Comparison of ENCODE assay signal across 21 cellular contexts in the genomic region with DNA sequence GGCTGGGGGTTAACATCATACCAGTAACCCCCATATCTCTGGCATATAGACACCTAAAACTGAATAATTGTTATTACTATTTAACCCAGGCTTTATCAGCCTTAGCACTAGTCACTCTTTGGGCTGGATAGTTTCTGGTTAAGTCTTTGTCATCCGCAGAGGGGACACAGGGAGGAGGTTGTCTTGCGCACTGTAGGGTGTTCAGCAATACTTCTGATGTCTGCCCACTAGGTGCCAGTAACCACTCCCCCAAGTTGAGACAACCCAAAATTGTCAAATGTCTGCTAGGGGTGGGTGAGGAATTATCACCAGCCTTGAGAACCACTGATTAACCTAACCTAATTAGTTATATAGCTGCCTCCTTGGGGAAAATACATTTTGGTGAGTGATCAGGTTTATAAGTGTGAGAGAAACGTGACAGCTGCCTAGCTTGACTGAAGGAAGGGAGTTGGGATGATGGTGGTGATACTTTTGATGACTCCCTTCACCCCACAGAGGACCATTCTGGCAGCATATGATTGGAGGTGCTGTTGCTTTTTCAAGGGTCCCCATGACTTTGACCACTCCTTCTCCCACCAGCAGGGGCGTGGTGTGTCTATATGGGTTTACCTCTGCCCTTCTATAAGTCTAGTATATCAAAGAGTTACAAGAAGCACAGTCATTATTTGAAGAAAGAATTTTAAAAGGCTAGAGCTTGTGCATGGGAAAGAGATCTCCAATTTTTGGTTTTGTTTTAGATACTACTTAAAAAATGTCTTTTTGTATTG.
DNase-seq lines count a peak whose midpoint lies in the region; ATAC-seq and TF ChIP-seq lines count a peak whose summit lies in the region.
"Had no signal": no experiment of that assay in that cellular context is flagged by ENCODE, and none has a peak within 500 bp of the region (broad histone marks: within the 10 kb centered on the region; RNA-seq: fewer than 3 reads in every experiment).

No MANE protein-coding gene starts in this region.

- H2BK20ac ChIP-seq in H9 (ENCODE audit: low read depth, low read length, poor library complexity, severe bottlenecking) = no peak overlapping the region

- no peak overlapping the region for H4K91ac ChIP-seq in H9 (ENCODE audit: insufficient read length, low read depth, low read length)

- no peak overlapping the region for H2BK15ac ChIP-seq in H9 (ENCODE audit: low read depth, low read length)

- H3K14ac ChIP-seq in H9 (ENCODE audit: insufficient read depth, low read length) = no peak overlapping the region

- no peaks in the 10 kb centered on the region for H3K36me3 ChIP-seq in naive thymus-derived CD4-positive, alpha-beta T cell (ENCODE audit: control insufficient read depth in 2 of 3, insufficient read depth in 3 of 3, low read length in 3 of 3)
- H3K36me3 ChIP-seq: breast epithelium, WERI-Rb-1 had no signal

- no peak overlapping the region for H2BK120ac ChIP-seq in H9 (ENCODE audit: low read depth, low read length, poor library complexity, severe bottlenecking)

- ATAC-seq in WTC11 = peak; percentile 82
- no peak for ATAC-seq in naive thymus-derived CD4-positive, alpha-beta T cell
- ATAC-seq in GM18502 (IDR thresholded peaks at IDR 0.05; ENCODE audit: poor library complexity, unreplicated experiment) = no peak
- no peak for ATAC-seq in HG03565 (IDR thresholded peaks at IDR 0.05; ENCODE audit: unreplicated experiment)

- intact Hi-C loops in naive thymus-derived CD4-positive, alpha-beta T cell (cut with micrococcal nuclease) = loop anchor here (1.0 to 10.0 kb wide), 8 partner anchors 9 to 1147 kb away; partner anchors contain the start of gene STIM2 (in 1 of the 2)

- POLR2A ChIA-PET in WTC11 (lab: Charles Lee) = no interaction called here
- POLR2A ChIA-PET in naive thymus-derived CD4-positive, alpha-beta T cell (lab: Charles Lee) = interaction anchor here (0.6 to 1.1 kb wide), 2 partner anchors 140 to 141 kb away, joined by 3 read pairs; partner anchors contain the start of gene STIM2

- H3K4ac ChIP-seq in H9 (ENCODE audit: low read depth, low read length) = no peak overlapping the region

- no peak overlapping the region for H3K4me2 ChIP-seq in H9 (ENCODE audit: insufficient read depth, insufficient read length, low read length)

- H4K8ac ChIP-seq in H9 (replicated peaks; ENCODE audit: insufficient read length, low read depth, low read length) = no peak overlapping the region

- no peak overlapping the region for H2BK12ac ChIP-seq in H9 (ENCODE audit: insufficient read length, low read depth, low read length)

- H3K56ac ChIP-seq in H9 (ENCODE audit: insufficient read length, low read depth, low read length) = no peak overlapping the region

- no peak overlapping the region for H2BK5ac ChIP-seq in H9 (ENCODE audit: insufficient read length, low read length)

- H3T11ph ChIP-seq in H9 (ENCODE audit: low read length) = no peak overlapping the region

- no peaks in the 10 kb centered on the region for H3K79me2 ChIP-seq in H9 (ENCODE audit: insufficient read depth, low read length)

- no peak overlapping the region for H2AK5ac ChIP-seq in H9 (ENCODE audit: insufficient read length, low read length)

- no peak overlapping the region for H4K5ac ChIP-seq in H9 (ENCODE audit: insufficient read length, low read depth, low read length)

- H3K23me2 ChIP-seq in H9 (ENCODE audit: insufficient read length, low read depth, low read length, poor library complexity, severe bottlenecking) = no peaks in the 10 kb centered on the region

- no peak overlapping the region for H3K9ac ChIP-seq in H9 (ENCODE audit: extremely low read depth, insufficient read length, low read length)

- no peak overlapping the region for H3K18ac ChIP-seq in H9 (ENCODE audit: insufficient read length, low read depth, low read length)

- peak overlapping the region; percentile 7 for H3K27ac Mint-ChIP-seq in activated naive CD4-positive, alpha-beta T cell treated with anti-CD3 and anti-CD28 coated beads, Interleukin-2, amount 10 ng/mL, durations not matched to agents 7 days and 5 days
- no peak overlapping the region; a peak in 1 of 7 replicates for H3K27ac Mint-ChIP-seq in H9
- H3K27ac Mint-ChIP-seq in WTC11 = no peak overlapping the region
- peak overlapping the region in 7 of 9 donors; percentile 42 to 78 (median 68) for H3K27ac Mint-ChIP-seq in naive thymus-derived CD4-positive, alpha-beta T cell
- H3K27ac Mint-ChIP-seq: T-helper 1 cell treated with Interleukin-12 subunit alpha and Interleukin-12 subunit beta and Interleukin-4 antibody, amounts not matched to agents 30 μg/mL and 1 μg/mL, for 36 hours had no signal

- H2AFZ ChIP-seq in H9 (ENCODE audit: low read length) = no peak overlapping the region

- no peaks in the 10 kb centered on the region for H3K9me3 Mint-ChIP-seq in activated naive CD4-positive, alpha-beta T cell treated with anti-CD3 and anti-CD28 coated beads, Interleukin-2, amount 10 ng/mL, durations not matched to agents 7 days and 5 days
- H3K9me3 Mint-ChIP-seq in H9 = no peaks in the 10 kb centered on the region; a peak in 1 of 5 replicates
- no peaks in the 10 kb centered on the region for H3K9me3 Mint-ChIP-seq in WTC11
- no peaks in the 10 kb centered on the region for H3K9me3 Mint-ChIP-seq in naive thymus-derived CD4-positive, alpha-beta T cell
- H3K9me3 Mint-ChIP-seq: T-helper 1 cell treated with Interleukin-12 subunit alpha and Interleukin-12 subunit beta and Interleukin-4 antibody, amounts not matched to agents 30 μg/mL and 1 μg/mL, for 36 hours had no signal

- peaks cover 34% of the 10 kb centered on the region for H3K36me3 Mint-ChIP-seq in activated naive CD4-positive, alpha-beta T cell treated with anti-CD3 and anti-CD28 coated beads, Interleukin-2, amount 10 ng/mL, durations not matched to agents 7 days and 5 days
- H3K36me3 Mint-ChIP-seq in H9 (ENCODE audit: insufficient read depth in 1 of 3, low read depth in 3 of 3) = no peaks in the 10 kb centered on the region; a peak in 1 of 7 replicates
- no peaks in the 10 kb centered on the region for H3K36me3 Mint-ChIP-seq in WTC11
- H3K36me3 Mint-ChIP-seq in naive thymus-derived CD4-positive, alpha-beta T cell = peaks cover 0 to 15% (median 0%) of the 10 kb centered on the region in 5 donors

- peaks cover 2% of the 10 kb centered on the region; the same call in 1 of the 2 replicates for H3K4me1 ChIP-seq in H9 (ENCODE audit: insufficient read depth, low read length)
- peaks cover 12 to 16% of the 10 kb centered on the region in 2 donors for H3K4me1 ChIP-seq in naive thymus-derived CD4-positive, alpha-beta T cell (ENCODE audit: control insufficient read depth in 2 of 2, insufficient read depth in 2 of 2, low read length in 2 of 2)
- H3K4me1 ChIP-seq: breast epithelium had no signal

- no CpG with 5 or more reads among the region's 4 CpGs for WGBS in H9 (ENCODE audit: extremely low coverage, insufficient read length, low lambda C conversion rate)

- H3K4me3 ChIP-seq in naive thymus-derived CD4-positive, alpha-beta T cell (ENCODE audit: low read length) = no peak overlapping the region
- H3K4me3 ChIP-seq: breast epithelium, skin epidermis had no signal

- TF ChIP-seq CTCF in H9 (conservative IDR thresholded peaks at IDR 0.05) = peak; percentile 46
- no peak for TF ChIP-seq CTCF in WTC11 (IDR thresholded peaks at IDR 0.05)

- H3K27me3 Mint-ChIP-seq in activated naive CD4-positive, alpha-beta T cell treated with anti-CD3 and anti-CD28 coated beads, Interleukin-2, amount 10 ng/mL, durations not matched to agents 7 days and 5 days = no peaks in the 10 kb centered on the region
- no peaks in the 10 kb centered on the region for H3K27me3 Mint-ChIP-seq in H9 (ENCODE audit: low read depth)
- H3K27me3 Mint-ChIP-seq in WTC11 (ENCODE audit: low read depth) = no peaks in the 10 kb centered on the region
- no peaks in the 10 kb centered on the region for H3K27me3 Mint-ChIP-seq in naive thymus-derived CD4-positive, alpha-beta T cell

- H3K23ac ChIP-seq in H9 (ENCODE audit: insufficient read length, low read depth, low read length) = no peak overlapping the region

- H3K9me3 ChIP-seq in H9 (ENCODE audit: control insufficient read depth, low read depth, low read length) = no peaks in the 10 kb centered on the region
- no peaks in the 10 kb centered on the region for H3K9me3 ChIP-seq in naive thymus-derived CD4-positive, alpha-beta T cell (ENCODE audit: control insufficient read depth in 2 of 3, low read length in 3 of 3)
- H3K9me3 ChIP-seq: breast epithelium had no signal

- no peak overlapping the region for H3K27ac ChIP-seq in H9 (ENCODE audit: insufficient read length, low read depth, low read length)
- no peak overlapping the region for H3K27ac ChIP-seq in naive thymus-derived CD4-positive, alpha-beta T cell (ENCODE audit: low read depth, low read length)
- H3K27ac ChIP-seq: breast epithelium, skin epidermis, WERI-Rb-1 had no signal

- H3K27me3 ChIP-seq in H9 (ENCODE audit: insufficient read depth, low read length) = no peaks in the 10 kb centered on the region
- no peaks in the 10 kb centered on the region for H3K27me3 ChIP-seq in naive thymus-derived CD4-positive, alpha-beta T cell (ENCODE audit: control insufficient read depth in 2 of 2, insufficient read depth in 2 of 2, low read length in 2 of 2)
- H3K27me3 ChIP-seq: breast epithelium had no signal

- H4K20me1 ChIP-seq in H9 (ENCODE audit: control insufficient read depth, insufficient read depth, insufficient read length) = no peaks in the 10 kb centered on the region

- H3K4me1 Mint-ChIP-seq in activated naive CD4-positive, alpha-beta T cell treated with anti-CD3 and anti-CD28 coated beads, Interleukin-2, amount 10 ng/mL, durations not matched to agents 7 days and 5 days = peaks cover 43% of the 10 kb centered on the region
- peaks cover 9 to 11% of the 10 kb centered on the region in 2 experiments for H3K4me1 Mint-ChIP-seq in H9
- peaks cover 26% of the 10 kb centered on the region for H3K4me1 Mint-ChIP-seq in WTC11
- peaks cover 17 to 63% (median 50%) of the 10 kb centered on the region in 7 donors for H3K4me1 Mint-ChIP-seq in naive thymus-derived CD4-positive, alpha-beta T cell

- H3K79me1 ChIP-seq in H9 (ENCODE audit: insufficient read depth, low read depth, low read length, poor library complexity, severe bottlenecking) = no peaks in the 10 kb centered on the region

- no peak for DNase-seq in activated naive CD4-positive, alpha-beta T cell treated with anti-CD3 and anti-CD28 coated beads, Interleukin-2, amount 10 ng/mL, durations not matched to agents 7 days and 5 days
- no peak for DNase-seq in activated naive CD4-positive, alpha-beta T cell treated with Interleukin-2 at 50 U/mL for 16 hours
- DNase-seq in H9 (no peak), WTC11 (ENCODE audit: low spot score) (peak; percentile 24), superior temporal gyrus (ENCODE audit: extremely low spot score) (no peak)
- no peak for DNase-seq in naive thymus-derived CD4-positive, alpha-beta T cell
- DNase-seq: activated effector memory CD4-positive, alpha-beta T cell treated with Interleukin-2 at 50 U/mL for 16 hours; DND-41; effector CD8-positive, alpha-beta T cell; foreskin fibroblast; left colon; NCI-H1694; NCI-H2171; NK-92 treated with Interleukin-12 subunit alpha and Interleukin-12 subunit beta, amount 100 ng/mL, for 24 hours; stimulated activated CD4-positive, alpha-beta T cell treated with anti-CD3 and anti-CD28 coated beads, Interleukin-1b, Interleukin-23, amount 100 ng/mL, for 48 hours had no signal

- no peak overlapping the region for H3K4me3 Mint-ChIP-seq in activated naive CD4-positive, alpha-beta T cell treated with anti-CD3 and anti-CD28 coated beads, Interleukin-2, amount 10 ng/mL, durations not matched to agents 7 days and 5 days
- no peak overlapping the region for H3K4me3 Mint-ChIP-seq in H9
- H3K4me3 Mint-ChIP-seq in WTC11 = no peak overlapping the region
- peak overlapping the region in 1 of 10 donors; percentile 41 for H3K4me3 Mint-ChIP-seq in naive thymus-derived CD4-positive, alpha-beta T cell
- H3K4me3 Mint-ChIP-seq: T-helper 1 cell treated with Interleukin-12 subunit alpha and Interleukin-12 subunit beta and Interleukin-4 antibody, amounts not matched to agents 30 μg/mL and 1 μg/mL, for 36 hours had no signal

- CTCF ChIA-PET in activated naive CD4-positive, alpha-beta T cell treated with anti-CD3 and anti-CD28 coated beads, Interleukin-2, amount 10 ng/mL, durations not matched to agents 7 days and 5 days (lab: Charles Lee) = interaction anchor here (0.7 to 1.7 kb wide), 5 partner anchors 8 to 140 kb away, joined by 3 to 5 read pairs (median 4); no protein-coding TSS in a partner anchor
- CTCF ChIA-PET in WTC11 (lab: Charles Lee) = interaction anchor here (1.0 to 2.4 kb wide), 8 partner anchors 9 to 214 kb away, joined by 3 to 9 read pairs (median 4); no protein-coding TSS in a partner anchor
- CTCF ChIA-PET in naive thymus-derived CD4-positive, alpha-beta T cell (lab: Charles Lee) = interaction anchor here (0.6 to 2.4 kb wide), 5 partner anchors 9 to 211 kb away, joined by 3 to 5 read pairs (median 3); no protein-coding TSS in a partner anchor

Comparison
In these comparisons a context has a peak if more than half of its experiments do, and no peak if none do; other contexts are left out.
1. H3K27ac Mint-ChIP-seq: peak in activated naive CD4-positive, alpha-beta T cell treated with anti-CD3 and anti-CD28 coated beads, Interleukin-2, amount 10 ng/mL, durations not matched to agents 7 days and 5 days (single experiment) and naive thymus-derived CD4-positive, alpha-beta T cell (7 of 9); none in H9 (0 of 3) and WTC11 (single experiment).